Comparison of ENCODE assay signal across 8 cellular contexts in genomic region chr9:23850242-23851023, GRCh38. TPM values are rescaled to one million over a fixed set of nuclear protein-coding genes. Genes with fewer than 3 reads are reported as not detected.
DNase-seq lines count a peak whose midpoint lies in the region; ATAC-seq and TF ChIP-seq lines count a peak whose summit lies in the region.

No MANE protein-coding gene starts in this region.

- H3K4me2 ChIP-seq in SK-N-SH (peak overlapping the region; percentile 79), smooth muscle cell (peak overlapping the region; percentile 97)

- no peaks in the 10 kb centered on the region for H3K9me2 ChIP-seq in SK-N-SH

- H4K20me1 ChIP-seq in SK-N-SH (ENCODE audit: insufficient read depth) = no peaks in the 10 kb centered on the region
- H4K20me1 ChIP-seq in smooth muscle cell (ENCODE audit: low read depth) = no peaks in the 10 kb centered on the region

- ATAC-seq in GM21737 (IDR thresholded peaks at IDR 0.05; ENCODE audit: unreplicated experiment) = no peak

- H3K9me3 ChIP-seq in SK-N-SH = no peaks in the 10 kb centered on the region
- H3K9me3 ChIP-seq in smooth muscle cell (replicated peaks; ENCODE audit: low read depth) = no peaks in the 10 kb centered on the region

- no peak for TF ChIP-seq EP300 in SK-N-SH (IDR thresholded peaks at IDR 0.05; ENCODE audit: borderline replicate concordance in 1 of 2, low read depth in 1 of 2, low read length in 1 of 2)

- H3K4me3 ChIP-seq in SK-N-SH (ENCODE audit: low read depth in 2 of 2, low read length in 1 of 2) (peak overlapping the region; percentile 45 to 55), smooth muscle cell (peak overlapping the region; percentile 75)

- H3K27me3 ChIP-seq in SK-N-SH (ENCODE audit: insufficient read depth) = no peaks in the 10 kb centered on the region
- peaks cover 39% of the 10 kb centered on the region for H3K27me3 ChIP-seq in smooth muscle cell (ENCODE audit: low read depth)

- POLR2A ChIA-PET in SK-N-SH (lab: Yijun Ruan, JAX) = no interaction called here

- DNase-seq in HPDE6-E6E7 (ENCODE audit: extremely low spot score) = peak; percentile 49
- DNase-seq in SK-N-SH = peak; percentile 53
- peak; percentile 84 for DNase-seq in islet precursor cell
- DNase-seq in smooth muscle cell (lab: John Stamatoyannopoulos, UW; ENCODE audit: unreplicated experiment) = no peak
- no peak for DNase-seq in ureter (ENCODE audit: low spot score)
- no peak for DNase-seq in activated T-cell treated with anti-CD3 and anti-CD28 coated beads, Interleukin-2, amount 50 U/mL, for 1 hour
- DNase-seq in activated naive CD4-positive, alpha-beta T cell treated with anti-CD3 and anti-CD28 coated beads, Interleukin-2, amount 50 U/mL, for 16 hours = no peak

- H3K9ac ChIP-seq in SK-N-SH (no peak overlapping the region), smooth muscle cell (ENCODE audit: low read depth) (no peak overlapping the region)

- H3K4me1 ChIP-seq in SK-N-SH (ENCODE audit: control insufficient read depth in 1 of 2, insufficient read depth in 2 of 2, low read depth in 1 of 2, low read length in 1 of 2) (peaks cover 0 to 13% of the 10 kb centered on the region in 2 experiments; a peak in 1 of 4 replicates), smooth muscle cell (ENCODE audit: low read depth) (peaks cover 17% of the 10 kb centered on the region)

- CTCF ChIA-PET in SK-N-SH (lab: Yijun Ruan, JAX) = no interaction called here

- H3K79me2 ChIP-seq in SK-N-SH (ENCODE audit: insufficient read depth) (no peaks in the 10 kb centered on the region), smooth muscle cell (ENCODE audit: low read depth) (no peaks in the 10 kb centered on the region)

- TF ChIP-seq CTCF in SK-N-SH (IDR thresholded peaks at IDR 0.05) = no peak
- no peak for TF ChIP-seq CTCF in smooth muscle cell (IDR thresholded peaks at IDR 0.05; ENCODE audit: borderline replicate concordance, insufficient read depth, poor library complexity, severe bottlenecking)

- H2AFZ ChIP-seq in SK-N-SH (ENCODE audit: low read depth) (peak overlapping the region; percentile 65; the same call in 1 of the 2 replicates), smooth muscle cell (ENCODE audit: low read depth) (peak overlapping the region; percentile 96)

- 5% methylated on average over 28 of the region's 33 CpGs for whole genome bisulfite sequencing in SK-N-SH (ENCODE audit: low lambda C conversion rate)
- 2% methylated on average over 31 of the region's 33 CpGs for WGBS in smooth muscle cell (ENCODE audit: low lambda C conversion rate)

- H3K36me3 ChIP-seq in SK-N-SH (replicated peaks in 1 of 2; ENCODE audit: control insufficient read depth in 1 of 2, insufficient read depth in 2 of 2, low read length in 1 of 2) (no peaks in the 10 kb centered on the region), smooth muscle cell (ENCODE audit: low read depth) (no peaks in the 10 kb centered on the region)

- H3F3A ChIP-seq in SK-N-SH (replicated peaks; ENCODE audit: insufficient read depth) (no peaks in the 10 kb centered on the region), smooth muscle cell (ENCODE audit: low read depth) (no peaks in the 10 kb centered on the region)

- H3K27ac ChIP-seq in SK-N-SH (ENCODE audit: low read depth in 2 of 2, low read length in 1 of 2) = no peak overlapping the region
- no peak overlapping the region for H3K27ac ChIP-seq in smooth muscle cell (ENCODE audit: low read depth)

- TF ChIP-seq RAD21 in SK-N-SH (IDR thresholded peaks at IDR 0.05; ENCODE audit: low read length) = no peak

TF ChIP-seq in SK-N-SH, 30 proteins besides CTCF, POLR2A, EP300 and RAD21:
- no peak for TF ChIP-seq NRF1 (IDR thresholded peaks at IDR 0.05; ENCODE audit: low read depth, low read length)
- TF ChIP-seq FOXJ3 (CRISPR knock-in tag; IDR thresholded peaks at IDR 0.05) = no peak
- no peak for TF ChIP-seq RCOR1 (IDR thresholded peaks at IDR 0.05; ENCODE audit: low read length)

RNA-seq across cellular contexts. Expression of gene ELAVL2, which starts 24.4 kb away (rescaled TPM):
- polyA plus RNA-seq in SK-N-SH (2012; rRNA removed) (0.15 and 0.28 TPM in 2 replicates), smooth muscle cell (2.3 TPM in 1 of 2 replicates, not detected in the other)
- 0.37 and 0.50 TPM in 2 replicates for polyA plus RNA-seq in SK-N-SH (2012; cell fraction: cytosol; rRNA removed)
- 0.06 and 0.12 TPM in 2 replicates for polyA plus RNA-seq in SK-N-SH (2012; cell fraction: nucleus; rRNA removed)
- total RNA-seq in smooth muscle cell (3.5 and 5.6 TPM in 2 replicates), ureter (0.29 TPM)

Comparison
In these comparisons a context has a peak if more than half of its experiments do, and no peak if none do; other contexts are left out.
1. DNase-seq: peak in HPDE6-E6E7 (single experiment), SK-N-SH (single experiment) and islet precursor cell (single experiment); none in smooth muscle cell (single experiment), ureter (single experiment), activated T-cell treated with anti-CD3 and anti-CD28 coated beads, Interleukin-2, amount 50 U/mL, for 1 hour (single experiment) and activated naive CD4-positive, alpha-beta T cell treated with anti-CD3 and anti-CD28 coated beads, Interleukin-2, amount 50 U/mL, for 16 hours (single experiment).